Comparison of ENCODE assay signal across 29 cellular contexts in genomic region chr3:85502148-85502875, GRCh38.
"Had no signal": no experiment of that assay in that cellular context is flagged by ENCODE, and none has a peak within 500 bp of the region (broad histone marks: within the 10 kb centered on the region; RNA-seq: fewer than 3 reads in every experiment).

No MANE protein-coding gene starts in this region.

- H3K27me3 ChIP-seq: left lung, ovary, right atrium auricular region, right lobe of liver, tibial nerve, upper lobe of left lung, vagina had no signal

- H3K4me1 ChIP-seq: left lung, lower lobe of right lung, right atrium auricular region, right lobe of liver, tibial nerve, upper lobe of left lung, vagina had no signal

- ATAC-seq: left colon; left lung; lower lobe of right lung; natural killer cell; right lobe of liver; stimulated activated memory B cell treated with anti-CD40 and anti-IgM and Interleukin-4, amounts not matched to agents 10 μg/mL and 1 μg/mL and 100 μg/mL, for 72 hours; stimulated activated naive CD8-positive, alpha-beta T cell treated with anti-CD3 and anti-CD28 coated beads, Interleukin-15, amount 100 ng/mL, for 72 hours had no signal

- H3K4me3 Mint-ChIP-seq: immature natural killer cell; mesothelial cell of epicardium; naive B cell; natural killer cell; nephron progenitor cell; stimulated activated memory B cell treated with anti-CD40 and anti-IgM and Interleukin-4, amounts not matched to agents 10 μg/mL and 1 μg/mL and 100 μg/mL, for 72 hours; stimulated activated naive CD8-positive, alpha-beta T cell treated with anti-CD3 and anti-CD28 coated beads, Interleukin-15, amount 100 ng/mL, for 72 hours had no signal

- DNase-seq: hypothalamus; immature natural killer cell; kidney; left colon; left lung; lower lobe of right lung; mammary epithelial cell; mesenchymal stem cell; naive B cell; natural killer cell; nephron progenitor cell; ovary; right lobe of liver; stimulated activated CD4-positive, alpha-beta T cell treated with anti-CD3 and anti-CD28 coated beads, Interleukin-1b, Interleukin-23, amount 100 ng/mL, for 48 hours; stimulated activated CD4-positive, alpha-beta T cell treated with anti-CD3 and anti-CD28 coated beads, Interleukin-2, amount 100 ng/mL, for 48 hours; stimulated activated CD4-positive, alpha-beta T cell treated with anti-CD3 and anti-CD28 coated beads, Interleukin-4, amount 100 ng/mL, for 4 hours; stimulated activated CD8-positive, alpha-beta memory T cell treated with anti-CD3 and anti-CD28 coated beads, Interleukin-4, amount 100 ng/mL, for 48 hours; stimulated activated naive CD4-positive, alpha-beta T cell treated with Interleukin-2 at 50 U/mL for 16 hours; stimulated activated naive CD8-positive, alpha-beta T cell treated with anti-CD3 and anti-CD28 coated beads, Interleukin-15, amount 100 ng/mL, for 72 hours; substantia nigra; upper lobe of left lung had no signal

- FAIRE-seq: islet of Langerhans had no signal

- H3K9me3 ChIP-seq: lower lobe of right lung, ovary, right lobe of liver, upper lobe of left lung, vagina had no signal

- H3K27ac ChIP-seq: left lung, lower lobe of right lung, ovary, right atrium auricular region, right lobe of liver, tibial nerve, upper lobe of left lung, vagina had no signal

- H3K4me2 ChIP-seq: smooth muscle cell had no signal

- H3K4me1 Mint-ChIP-seq: immature natural killer cell; naive B cell; natural killer cell; nephron progenitor cell; stimulated activated memory B cell treated with anti-CD40 and anti-IgM and Interleukin-4, amounts not matched to agents 10 μg/mL and 1 μg/mL and 100 μg/mL, for 72 hours; stimulated activated naive CD8-positive, alpha-beta T cell treated with anti-CD3 and anti-CD28 coated beads, Interleukin-15, amount 100 ng/mL, for 72 hours had no signal

- H3K9me3 Mint-ChIP-seq: mesothelial cell of epicardium; nephron progenitor cell; stimulated activated memory B cell treated with anti-CD40 and anti-IgM and Interleukin-4, amounts not matched to agents 10 μg/mL and 1 μg/mL and 100 μg/mL, for 72 hours; stimulated activated naive CD8-positive, alpha-beta T cell treated with anti-CD3 and anti-CD28 coated beads, Interleukin-15, amount 100 ng/mL, for 72 hours had no signal

- H3K36me3 Mint-ChIP-seq: immature natural killer cell; mesothelial cell of epicardium; naive B cell; natural killer cell; stimulated activated memory B cell treated with anti-CD40 and anti-IgM and Interleukin-4, amounts not matched to agents 10 μg/mL and 1 μg/mL and 100 μg/mL, for 72 hours had no signal

- H3K36me3 ChIP-seq: left lung, lower lobe of right lung, ovary, right atrium auricular region, right lobe of liver, tibial nerve, upper lobe of left lung, vagina had no signal

- H3K4me3 ChIP-seq: left lung, lower lobe of right lung, ovary, right atrium auricular region, right lobe of liver, smooth muscle cell, tibial nerve, upper lobe of left lung, vagina had no signal

- H3K27me3 Mint-ChIP-seq: naive B cell; progenitor cell of endocrine pancreas; stimulated activated memory B cell treated with anti-CD40 and anti-IgM and Interleukin-4, amounts not matched to agents 10 μg/mL and 1 μg/mL and 100 μg/mL, for 72 hours; stimulated activated naive CD8-positive, alpha-beta T cell treated with anti-CD3 and anti-CD28 coated beads, Interleukin-15, amount 100 ng/mL, for 72 hours had no signal

- H3K27ac Mint-ChIP-seq: immature natural killer cell; mesothelial cell of epicardium; naive B cell; natural killer cell; nephron progenitor cell; progenitor cell of endocrine pancreas; stimulated activated memory B cell treated with anti-CD40 and anti-IgM and Interleukin-4, amounts not matched to agents 10 μg/mL and 1 μg/mL and 100 μg/mL, for 72 hours; stimulated activated naive CD8-positive, alpha-beta T cell treated with anti-CD3 and anti-CD28 coated beads, Interleukin-15, amount 100 ng/mL, for 72 hours had no signal
